ENCODE assay signal across 13 cellular contexts in genomic region chr5:134136221-134136631, GRCh38. TPM values are rescaled to one million over a fixed set of nuclear protein-coding genes. Genes with fewer than 3 reads are reported as not detected.
DNase-seq lines count a peak whose midpoint lies in the region; ATAC-seq lines count a peak whose summit lies in the region.
"Had no signal": no experiment of that assay in that cellular context is flagged by ENCODE, and none has a peak within 500 bp of the region (broad histone marks: within the 10 kb centered on the region; RNA-seq: fewer than 3 reads in every experiment).

No MANE protein-coding gene starts in this region.

- POLR2A ChIA-PET in activated CD8-positive, alpha-beta T cell treated with anti-CD3 and anti-CD28 coated beads, Interleukin-2, amount 10 ng/mL, durations not matched to agents 7 days and 5 days (lab: Charles Lee), result interaction anchor here (0.9 to 1.8 kb wide), 5 partner anchors 9 to 40 kb away, joined by 3 to 4 read pairs (median 4); partner anchors contain the start of gene SKP1

- peaks cover 66% of the 10 kb centered on the region for H3K36me3 Mint-ChIP-seq in activated CD8-positive, alpha-beta T cell treated with anti-CD3 and anti-CD28 coated beads, Interleukin-2, amount 10 ng/mL, durations not matched to agents 7 days and 5 days (ENCODE audit: low read depth)
- H3K36me3 Mint-ChIP-seq in stimulated activated memory B cell treated with anti-CD40 and anti-IgM and Interleukin-4, amounts not matched to agents 10 μg/mL and 1 μg/mL and 100 μg/mL, for 72 hours, result peaks cover 28% of the 10 kb centered on the region

- peaks cover 95% of the 10 kb centered on the region for H3K4me1 Mint-ChIP-seq in activated CD8-positive, alpha-beta T cell treated with anti-CD3 and anti-CD28 coated beads, Interleukin-2, amount 10 ng/mL, durations not matched to agents 7 days and 5 days (ENCODE audit: low read depth)
- peaks cover 100% of the 10 kb centered on the region for H3K4me1 Mint-ChIP-seq in stimulated activated memory B cell treated with anti-CD40 and anti-IgM and Interleukin-4, amounts not matched to agents 10 μg/mL and 1 μg/mL and 100 μg/mL, for 72 hours

- CTCF ChIA-PET in activated CD8-positive, alpha-beta T cell treated with anti-CD3 and anti-CD28 coated beads, Interleukin-2, amount 10 ng/mL, durations not matched to agents 7 days and 5 days (lab: Charles Lee), result interaction anchor here (0.5 to 26.6 kb wide), 4 partner anchors 9 to 93 kb away, joined by 3 to 618 read pairs (median 90); no protein-coding TSS in a partner anchor

- no peaks in the 10 kb centered on the region for H3K9me3 Mint-ChIP-seq in activated CD8-positive, alpha-beta T cell treated with anti-CD3 and anti-CD28 coated beads, Interleukin-2, amount 10 ng/mL, durations not matched to agents 7 days and 5 days (ENCODE audit: insufficient read depth)
- no peaks in the 10 kb centered on the region for H3K9me3 Mint-ChIP-seq in stimulated activated memory B cell treated with anti-CD40 and anti-IgM and Interleukin-4, amounts not matched to agents 10 μg/mL and 1 μg/mL and 100 μg/mL, for 72 hours

- no peak for ATAC-seq in activated CD8-positive, alpha-beta T cell treated with anti-CD3 and anti-CD28 coated beads, Interleukin-2, amount 10 ng/mL, durations not matched to agents 7 days and 5 days
- no peak for ATAC-seq in stimulated activated memory B cell treated with anti-CD40 and anti-IgM and Interleukin-4, amounts not matched to agents 10 μg/mL and 1 μg/mL and 100 μg/mL, for 72 hours
- ATAC-seq: heart left ventricle had no signal

- H3K27ac Mint-ChIP-seq in activated CD8-positive, alpha-beta T cell treated with anti-CD3 and anti-CD28 coated beads, Interleukin-2, amount 10 ng/mL, durations not matched to agents 7 days and 5 days, result peak overlapping the region; percentile 51
- peak overlapping the region; percentile 55 for H3K27ac Mint-ChIP-seq in stimulated activated memory B cell treated with anti-CD40 and anti-IgM and Interleukin-4, amounts not matched to agents 10 μg/mL and 1 μg/mL and 100 μg/mL, for 72 hours

- no peak overlapping the region for H3K4me3 Mint-ChIP-seq in activated CD8-positive, alpha-beta T cell treated with anti-CD3 and anti-CD28 coated beads, Interleukin-2, amount 10 ng/mL, durations not matched to agents 7 days and 5 days
- no peak overlapping the region for H3K4me3 Mint-ChIP-seq in stimulated activated memory B cell treated with anti-CD40 and anti-IgM and Interleukin-4, amounts not matched to agents 10 μg/mL and 1 μg/mL and 100 μg/mL, for 72 hours

- peak; percentile 2 for DNase-seq in activated naive CD4-positive, alpha-beta T cell treated with Interleukin-2 at 50 U/mL for 16 hours
- DNase-seq in activated naive CD4-positive, alpha-beta T cell (lab: John Stamatoyannopoulos, UW), result no peak
- no peak for DNase-seq in activated CD8-positive, alpha-beta T cell treated with anti-CD3 and anti-CD28 coated beads, Interleukin-2, amount 10 ng/mL, durations not matched to agents 7 days and 5 days
- DNase-seq in cardiac septum (ENCODE audit: low spot score), result peak; percentile 36
- no peak for DNase-seq in HCEC 1CT
- DNase-seq in NCI-H1092 treated with DMSO at 0.1 percent for 48 hours (lab: John Stamatoyannopoulos, UW), result no peak
- no peak for DNase-seq in amniotic stem cell (lab: John Stamatoyannopoulos, UW)
- DNase-seq: DMS79 treated with DMSO at 0.1 percent for 48 hours, Kasumi-1, NCI-H2029 treated with DMSO at 0.1 percent for 48 hours, nucleus accumbens had no signal

- H3K27me3 Mint-ChIP-seq in activated CD8-positive, alpha-beta T cell treated with anti-CD3 and anti-CD28 coated beads, Interleukin-2, amount 10 ng/mL, durations not matched to agents 7 days and 5 days (ENCODE audit: low read depth), result no peaks in the 10 kb centered on the region
- no peaks in the 10 kb centered on the region for H3K27me3 Mint-ChIP-seq in stimulated activated memory B cell treated with anti-CD40 and anti-IgM and Interleukin-4, amounts not matched to agents 10 μg/mL and 1 μg/mL and 100 μg/mL, for 72 hours

- intact Hi-C loops in cardiac septum (cut with DNase I), result no loop called here

RNA-seq across cellular contexts. Expression of gene TCF7, which starts 21.7 kb away (rescaled TPM):
- total RNA-seq in activated CD8-positive, alpha-beta T cell treated with anti-CD3 and anti-CD28 coated beads, Interleukin-2, amount 10 ng/mL, durations not matched to agents 7 days and 5 days, result 10 to 100 TPM; 93.4 to 97.8 TPM
- total RNA-seq in cardiac septum, result 2.2 TPM

RNA-seq across cellular contexts. Expression of gene SKP1, which starts 40.5 kb away (rescaled TPM):
- 100 to 1,000 TPM; 203 to 206 TPM for total RNA-seq in activated CD8-positive, alpha-beta T cell treated with anti-CD3 and anti-CD28 coated beads, Interleukin-2, amount 10 ng/mL, durations not matched to agents 7 days and 5 days
- total RNA-seq in cardiac septum, result 494 TPM

Comparison
In these comparisons a context has a peak if more than half of its experiments do, and no peak if none do; other contexts are left out.
1. DNase-seq: peak in activated naive CD4-positive, alpha-beta T cell treated with Interleukin-2 at 50 U/mL for 16 hours (single experiment) and cardiac septum (single experiment); none in activated naive CD4-positive, alpha-beta T cell (0 of 4), activated CD8-positive, alpha-beta T cell treated with anti-CD3 and anti-CD28 coated beads, Interleukin-2, amount 10 ng/mL, durations not matched to agents 7 days and 5 days (single experiment), HCEC 1CT (single experiment), NCI-H1092 treated with DMSO at 0.1 percent for 48 hours (single experiment) and amniotic stem cell (single experiment).
2. RNA of gene TCF7, which starts 21.7 kb away (total RNA-seq): 93.4 to 97.8 TPM in activated CD8-positive, alpha-beta T cell treated with anti-CD3 and anti-CD28 coated beads, Interleukin-2, amount 10 ng/mL, durations not matched to agents 7 days and 5 days; 2.2 TPM in cardiac septum (single experiment); every median in the first group is over 10 times any median in the second.